28 cellular contexts compared by ENCODE assay signal in the genomic region with DNA sequence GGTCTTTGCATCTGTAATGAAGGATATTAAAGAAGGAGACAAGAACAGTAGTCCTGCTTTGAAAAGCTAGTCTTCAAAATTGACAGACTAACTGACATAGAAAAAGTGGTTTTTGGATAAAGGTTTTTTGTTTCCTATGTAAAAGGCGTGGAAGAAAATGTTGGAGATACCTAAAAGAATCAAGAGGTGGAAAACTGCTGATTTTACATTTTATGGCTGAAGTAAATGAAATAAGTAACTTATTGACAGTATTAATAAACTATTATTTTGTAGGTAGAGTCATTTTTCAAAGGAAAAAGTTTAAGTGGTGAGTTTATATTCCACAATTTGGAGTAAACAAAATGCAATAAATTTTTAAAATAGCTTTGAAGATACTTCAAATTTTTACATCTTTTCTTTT.
"Had no signal": no experiment of that assay in that cellular context is flagged by ENCODE, and none has a peak within 500 bp of the region (broad histone marks: within the 10 kb centered on the region; RNA-seq: fewer than 3 reads in every experiment).

No MANE protein-coding gene starts in this region.

- DNase-seq: activated B cell treated with CpG ODN at 0.5 μM for 24 hours; activated CD4-positive, alpha-beta T cell treated with anti-CD3 and anti-CD28 coated beads for 48 hours; activated CD4-positive, alpha-beta T cell treated with anti-CD3 and anti-CD28 coated beads, Interleukin-2, amount 50 U/mL, for 1 hour; activated CD4-positive, alpha-beta T cell treated with anti-CD3 and anti-CD28 coated beads, Interleukin-2, amount 50 U/mL, for 48 hours; activated CD8-positive, alpha-beta memory T cell treated with anti-CD3 and anti-CD28 coated beads for 24 hours; activated CD8-positive, alpha-beta T cell treated with anti-CD3 and anti-CD28 coated beads for 36 hours; activated effector memory CD4-positive, alpha-beta T cell treated with Interleukin-2 at 50 U/mL for 16 hours; activated gamma-delta T cell treated with Interleukin-2 at 50 U/mL for 16 hours; activated naive CD4-positive, alpha-beta T cell treated with anti-CD3 and anti-CD28 coated beads, Interleukin-2, amount 50 U/mL, for 16 hours; activated naive CD4-positive, alpha-beta T cell treated with Interleukin-2 at 50 U/mL for 16 hours; activated T-cell treated with anti-CD3 and anti-CD28 coated beads, Interleukin-2, amount 50 U/mL, for 4 hours; amniotic stem cell; anterior cingulate cortex; brain microvascular endothelial cell; dorsolateral prefrontal cortex; effector memory CD4-positive, alpha-beta T cell; endodermal cell; foreskin fibroblast; head of caudate nucleus; T-helper 2 cell had no signal

- H3K4me3 ChIP-seq: coronary artery, dorsolateral prefrontal cortex had no signal

- H3K27me3 ChIP-seq: brain microvascular endothelial cell, dorsolateral prefrontal cortex had no signal

- FAIRE-seq: astrocyte, bronchial epithelial cell, frontal cortex had no signal

- H3K27ac ChIP-seq: brain microvascular endothelial cell, coronary artery, VCaP had no signal

- ATAC-seq: activated CD4-positive, CD25-positive, alpha-beta regulatory T cell treated with anti-CD3 and anti-CD28 coated beads, Interleukin-2, amount 50 U/mL, for 24 hours; activated CD8-positive, alpha-beta T cell treated with anti-CD3 and anti-CD28 coated beads for 36 hours; activated T-cell treated with anti-CD3 and anti-CD28 coated beads, Interleukin-2, amount 50 U/mL, for 4 hours; activated T-helper 17 cell treated with anti-CD3 and anti-CD28 coated beads, Interleukin-2, amount 50 U/mL, for 72 hours; esophagus mucosa had no signal

- H3K36me3 ChIP-seq: brain microvascular endothelial cell had no signal
